In the genomic region with DNA sequence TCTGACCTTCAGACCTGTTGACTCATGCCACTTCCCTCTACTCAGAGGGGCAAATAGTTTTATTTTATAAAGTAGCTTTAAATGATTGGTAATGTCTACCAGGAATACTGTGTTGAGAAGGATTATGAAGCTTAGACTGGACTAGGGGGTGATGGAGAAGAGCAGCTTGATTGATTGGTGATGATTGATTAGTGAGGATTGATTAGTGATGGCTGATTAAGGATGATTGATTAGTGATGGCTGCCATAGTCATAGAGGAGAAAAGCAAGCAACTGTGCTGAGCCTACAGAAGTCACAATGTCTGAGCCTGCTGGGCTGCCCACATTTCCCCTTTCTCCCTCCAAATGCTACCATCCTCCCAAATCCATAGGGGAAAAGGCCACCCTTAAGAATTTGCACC, we compare ENCODE assay signal across 20 cellular contexts.
"Had no signal": no experiment of that assay in that cellular context is flagged by ENCODE, and none has a peak within 500 bp of the region (broad histone marks: within the 10 kb centered on the region; RNA-seq: fewer than 3 reads in every experiment).

No MANE protein-coding gene starts in this region.

- DNase-seq: KBM-7, MV-4-11, NCI-H1048, NCI-H1105, NCI-H1417, NCI-H146, NCI-H1694 treated with DMSO at 0.1 percent for 48 hours, NCI-H1930, NCI-H2081, NCI-H2107, NCI-H2227 treated with DMSO at 0.1 percent for 48 hours, NCI-H524, NCI-H69, NCI-H774, Right ventricle myocardium superior, RPMI8226, SIG-M5 had no signal

- H3K4me3 ChIP-seq: SJSA1, SK-N-MC had no signal

- H3K27me3 ChIP-seq: SJSA1 had no signal

- FAIRE-seq: RCC 7860 had no signal

- H3K27ac ChIP-seq: SJSA1, SK-N-MC had no signal

- H3K9me3 ChIP-seq: SJSA1 had no signal

- H3K36me3 ChIP-seq: SJSA1 had no signal

- H3K4me1 ChIP-seq: SJSA1 had no signal
